Comparison of ENCODE assay signal across 24 cellular contexts in the genomic region with DNA sequence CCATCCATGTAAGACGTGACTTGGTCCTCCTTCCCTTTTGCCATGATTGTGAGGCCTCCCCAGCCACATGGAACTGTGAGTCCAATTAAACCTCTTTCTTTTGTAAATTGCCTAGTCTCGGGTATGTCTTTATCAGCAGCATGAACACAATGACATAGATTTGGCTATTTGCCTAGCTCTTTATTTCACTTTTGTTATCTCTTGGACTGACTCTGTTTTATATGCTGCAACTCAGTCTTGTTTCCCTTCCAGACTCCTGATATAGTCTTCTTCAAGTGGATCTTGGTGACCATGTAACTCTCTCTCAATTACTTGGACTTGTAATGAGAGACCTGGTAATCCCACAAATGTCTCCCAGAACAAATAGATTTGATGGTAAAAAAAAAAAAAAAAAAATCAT.
"Had no signal": no experiment of that assay in that cellular context is flagged by ENCODE, and none has a peak within 500 bp of the region (broad histone marks: within the 10 kb centered on the region; RNA-seq: fewer than 3 reads in every experiment).

No MANE protein-coding gene starts in this region.

- H3K27me3 Mint-ChIP-seq: activated B cell treated with CpG ODN at 0.5 μM for 24 hours; activated CD4-positive, alpha-beta memory T cell treated with anti-CD3 and anti-CD28 coated beads for 36 hours; activated CD4-positive, alpha-beta T cell treated with anti-CD3 and anti-CD28 coated beads, Interleukin-2, amount 10 ng/mL, durations not matched to agents 24 days and 14 days; activated naive CD8-positive, alpha-beta T cell treated with anti-CD3 and anti-CD28 coated beads, Interleukin-2, amount 50 U/mL, for 24 hours; T-cell had no signal

- H3K4me3 Mint-ChIP-seq: activated B cell treated with CpG ODN at 0.5 μM for 24 hours; activated CD4-positive, alpha-beta memory T cell treated with anti-CD3 and anti-CD28 coated beads for 36 hours; activated CD4-positive, alpha-beta T cell treated with anti-CD3 and anti-CD28 coated beads, Interleukin-2, amount 10 ng/mL, durations not matched to agents 24 days and 14 days; activated naive CD8-positive, alpha-beta T cell treated with anti-CD3 and anti-CD28 coated beads, Interleukin-2, amount 50 U/mL, for 24 hours; activated T-cell treated with anti-CD3 and anti-CD28 coated beads, Interleukin-2, amount 50 U/mL, for 4 hours; T-cell had no signal

- DNase-seq: activated B cell treated with CpG ODN at 0.5 μM for 24 hours; activated CD4-positive, alpha-beta memory T cell treated with anti-CD3 and anti-CD28 coated beads for 36 hours; activated CD4-positive, alpha-beta T cell treated with anti-CD3 and anti-CD28 coated beads for 1 hour; activated CD4-positive, alpha-beta T cell treated with anti-CD3 and anti-CD28 coated beads, Interleukin-2, amount 10 ng/mL, durations not matched to agents 24 days and 14 days; activated CD8-positive, alpha-beta memory T cell treated with anti-CD3 and anti-CD28 coated beads for 24 hours; activated effector memory CD4-positive, alpha-beta T cell treated with anti-CD3 and anti-CD28 coated beads, Interleukin-2, amount 50 U/mL, for 16 hours; activated naive CD4-positive, alpha-beta T cell treated with Interleukin-2 at 50 U/mL for 16 hours; activated naive CD8-positive, alpha-beta T cell treated with anti-CD3 and anti-CD28 coated beads, Interleukin-2, amount 50 U/mL, for 24 hours; activated T-cell treated with anti-CD3 and anti-CD28 coated beads, Interleukin-2, amount 50 U/mL, for 4 hours; cerebellar nuclear complex; Kasumi-1; KBM-7; NCI-H1092; NCI-H1417; NCI-H1930; NCI-H2107; NCI-H446; NCI-H524; PC-9; SHP77 treated with DMSO at 0.1 percent for 48 hours; T-cell; T-helper 2 cell; T1000 had no signal

- H3K4me3 ChIP-seq: PC-9 had no signal

- H3K36me3 Mint-ChIP-seq: activated CD4-positive, alpha-beta memory T cell treated with anti-CD3 and anti-CD28 coated beads for 36 hours; activated naive CD4-positive, alpha-beta T cell treated with anti-CD3 and anti-CD28 coated beads, Interleukin-2, amount 50 U/mL, for 72 hours; T-cell had no signal

- ATAC-seq: activated naive CD4-positive, alpha-beta T cell treated with anti-CD3 and anti-CD28 coated beads, Interleukin-2, amount 50 U/mL, for 72 hours; activated naive CD8-positive, alpha-beta T cell treated with anti-CD3 and anti-CD28 coated beads, Interleukin-2, amount 50 U/mL, for 24 hours; activated T-cell treated with anti-CD3 and anti-CD28 coated beads, Interleukin-2, amount 50 U/mL, for 4 hours; T-cell had no signal

- H3K4me1 Mint-ChIP-seq: activated B cell treated with CpG ODN at 0.5 μM for 24 hours; activated CD4-positive, alpha-beta T cell treated with anti-CD3 and anti-CD28 coated beads, Interleukin-2, amount 10 ng/mL, durations not matched to agents 24 days and 14 days; activated naive CD8-positive, alpha-beta T cell treated with anti-CD3 and anti-CD28 coated beads, Interleukin-2, amount 50 U/mL, for 24 hours; T-cell had no signal

- H3K27ac Mint-ChIP-seq: activated B cell treated with CpG ODN at 0.5 μM for 24 hours; activated CD4-positive, alpha-beta memory T cell treated with anti-CD3 and anti-CD28 coated beads for 36 hours; activated CD4-positive, alpha-beta T cell treated with anti-CD3 and anti-CD28 coated beads, Interleukin-2, amount 10 ng/mL, durations not matched to agents 24 days and 14 days; activated naive CD4-positive, alpha-beta T cell treated with anti-CD3 and anti-CD28 coated beads, Interleukin-2, amount 50 U/mL, for 72 hours; activated naive CD8-positive, alpha-beta T cell treated with anti-CD3 and anti-CD28 coated beads, Interleukin-2, amount 50 U/mL, for 24 hours; T-cell had no signal
